21 cellular contexts compared by ENCODE assay signal in the genomic region with DNA sequence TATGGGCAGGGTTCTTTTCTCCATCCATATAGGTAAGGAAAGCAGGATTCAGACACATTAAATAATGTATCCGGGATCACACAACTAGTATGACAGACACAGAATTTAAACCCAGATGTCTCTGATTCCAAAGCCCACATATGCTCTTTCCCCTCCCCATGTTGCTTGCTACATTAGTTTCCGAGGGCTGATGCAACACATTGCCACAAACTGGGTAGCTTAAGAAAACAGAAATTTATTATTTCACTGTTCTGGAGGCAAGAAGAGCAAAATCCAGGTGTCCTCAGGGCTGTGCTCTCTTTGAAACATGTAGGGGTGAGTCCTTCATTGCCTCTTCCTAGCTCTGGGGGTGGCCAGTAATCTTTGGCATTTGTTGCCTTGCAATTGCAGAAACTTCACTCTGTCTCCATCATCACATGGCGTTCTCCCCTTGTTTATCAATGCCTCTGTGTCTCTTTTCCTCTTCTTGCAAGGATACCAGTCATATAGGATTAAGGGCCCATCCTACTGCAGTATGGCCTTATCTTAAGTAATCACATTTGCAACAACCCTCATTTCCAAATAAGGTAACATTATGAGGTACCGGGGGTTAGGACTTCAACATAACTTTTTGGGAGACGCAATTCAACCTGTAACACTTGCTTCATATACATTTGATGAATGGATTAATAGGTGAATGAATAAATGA.
"Had no signal": no experiment of that assay in that cellular context is flagged by ENCODE, and none has a peak within 500 bp of the region (broad histone marks: within the 10 kb centered on the region; RNA-seq: fewer than 3 reads in every experiment).

No MANE protein-coding gene starts in this region.

- H3K36me3 ChIP-seq: breast epithelium, neural progenitor cell, ovary, right atrium auricular region, tibial artery had no signal

- H3K9me3 ChIP-seq: breast epithelium, ovary, psoas muscle, right atrium auricular region, tibial artery had no signal

- H3K27me3 ChIP-seq: breast epithelium, neural progenitor cell, ovary, right atrium auricular region had no signal

- H3K4me1 ChIP-seq: breast epithelium, foreskin keratinocyte, psoas muscle, right atrium auricular region, tibial artery had no signal

- H3K27ac ChIP-seq: breast epithelium, coronary artery, epithelial cell of prostate, foreskin keratinocyte, neural progenitor cell, ovary, psoas muscle, right atrium auricular region, tibial artery had no signal

- H3K4me3 ChIP-seq: breast epithelium, coronary artery, lung, neural progenitor cell, ovary, psoas muscle, right atrium auricular region, tibial artery had no signal

- DNase-seq: activated CD4-positive, alpha-beta T cell treated with anti-CD3 and anti-CD28 coated beads, Interleukin-2, amount 50 U/mL, for 48 hours; activated CD8-positive, alpha-beta memory T cell treated with anti-CD3 and anti-CD28 coated beads, Interleukin-2, amount 50 U/mL, for 48 hours; activated naive CD4-positive, alpha-beta T cell treated with Interleukin-2 at 50 U/mL for 16 hours; activated naive CD8-positive, alpha-beta T cell treated with anti-CD3 and anti-CD28 coated beads for 36 hours; activated T-cell treated with anti-CD3 and anti-CD28 coated beads, Interleukin-2, amount 50 U/mL, for 4 hours; amniotic stem cell; foreskin keratinocyte; naive thymus-derived CD8-positive, alpha-beta T cell; ovary; psoas muscle; stimulated activated CD4-positive, alpha-beta T cell treated with anti-CD3 and anti-CD28 coated beads, Interleukin-1b, Interleukin-23, amount 100 ng/mL, for 48 hours; T-helper 9 cell; tibial artery had no signal

- H3K4me2 ChIP-seq: neural progenitor cell had no signal

- H3K9ac ChIP-seq: neural progenitor cell had no signal

- H2AFZ ChIP-seq: neural progenitor cell had no signal

- ATAC-seq: activated T-cell treated with anti-CD3 and anti-CD28 coated beads, Interleukin-2, amount 50 U/mL, for 4 hours; foreskin keratinocyte; left lobe of liver; naive thymus-derived CD8-positive, alpha-beta T cell; psoas muscle; WTC11 had no signal
